In genomic region chr1:42681771-42682483, GRCh38 we compare ENCODE assay signal across 1 cellular context.
TF ChIP-seq lines count a peak whose summit lies in the region.

YBX1 (plus strand) TSS chr1:42682418; CDS start chr1:42682566, 148 bp downstream.

TF ChIP-seq in K562, 482 proteins besides CTCF, POLR2A, EP300 and RAD21 (continued from another document and continues in another):
- TF ChIP-seq GTF2B (IDR thresholded peaks at IDR 0.05; ENCODE audit: extremely low read depth, insufficient read length) (no peak), PRDM10 (IDR thresholded peaks at IDR 0.05; ENCODE audit: partially characterized antibody) (peak; percentile 6), MYNN (IDR thresholded peaks at IDR 0.05) (no peak), MYNN (CRISPR knock-in tag; IDR thresholded peaks at IDR 0.05) (no peak), RBM39 (optimal IDR thresholded peaks at IDR 0.05; ENCODE audit: low read depth, low read length) (peak; percentile 91), ZFP36 (IDR thresholded peaks at IDR 0.05; ENCODE audit: low read depth, low read length, partially characterized antibody) (no peak), AFF4 (CRISPR knock-in tag; IDR thresholded peaks at IDR 0.05) (peak; percentile 84), ZNF384 (IDR thresholded peaks at IDR 0.05; ENCODE audit: low read depth, low read length) (no peak), ZNF507 (tag; conservative IDR thresholded peaks at IDR 0.05) (no peak), ZNF277 (CRISPR knock-in tag; IDR thresholded peaks at IDR 0.05; ENCODE audit: borderline replicate concordance) (no peak), ARID2 (IDR thresholded peaks at IDR 0.05) (no peak), HINFP (tag; conservative IDR thresholded peaks at IDR 0.05; ENCODE audit: low read depth) (peak; percentile 95), MLX (CRISPR knock-in tag; conservative IDR thresholded peaks at IDR 0.05) (0 out of 4 replicates have a peak, but pooled peaks of 1 of the 2 experiments have one; percentile 15), ZNF780A (CRISPR knock-in tag; IDR thresholded peaks at IDR 0.05) (no peak), HDAC2 (IDR thresholded peaks at IDR 0.05) (peak; percentile 71; the same call in 1 of the 2 replicates), ZNF717 (CRISPR knock-in tag; IDR thresholded peaks at IDR 0.05) (no peak), KAT7 (CRISPR knock-in tag; IDR thresholded peaks at IDR 0.05; ENCODE audit: borderline replicate concordance) (no peak), TEAD4 (IDR thresholded peaks at IDR 0.05; ENCODE audit: low read length) (no peak; the same call in none of the 2 replicates), TEAD4 (CRISPR knock-in tag; IDR thresholded peaks at IDR 0.05; ENCODE audit: borderline replicate concordance) (0 out of 2 replicates have a peak, but pooled peaks have one; percentile 30), ZNF239 (CRISPR knock-in tag; IDR thresholded peaks at IDR 0.05) (no peak), SIN3B (IDR thresholded peaks at IDR 0.05; ENCODE audit: low read depth) (no peak), ZNF282 (CRISPR knock-in tag; IDR thresholded peaks at IDR 0.05) (no peak), STAT6 (CRISPR knock-in tag; IDR thresholded peaks at IDR 0.05) (peak; percentile 34; the same call in 1 of the 2 replicates), ZC3H4 (CRISPR knock-in tag; IDR thresholded peaks at IDR 0.05; ENCODE audit: borderline replicate concordance) (no peak), PHB2 (IDR thresholded peaks at IDR 0.05; ENCODE audit: low read depth) (no peak), NFRKB (IDR thresholded peaks at IDR 0.05; ENCODE audit: low read depth) (peak; percentile 96), KLF1 (tag; IDR thresholded peaks at IDR 0.05) (no peak), CBX8 (IDR thresholded peaks at IDR 0.05; ENCODE audit: borderline replicate concordance, extremely low read depth, low read depth, low read length, poor library complexity, severe bottlenecking) (no peak), ATF4 (CRISPR knock-in tag; IDR thresholded peaks at IDR 0.05) (no peak), SRF (CRISPR knock-in tag; IDR thresholded peaks at IDR 0.05) (peak in 1 of 2 experiments; percentile 19; a peak in 1 of 4 replicates), RBM34 (IDR thresholded peaks at IDR 0.05; ENCODE audit: borderline replicate concordance, insufficient read depth, low read length) (no peak), RFX5 (IDR thresholded peaks at IDR 0.05; ENCODE audit: low read depth, low read length) (0 out of 2 replicates have a peak, but pooled peaks have one; percentile 27), TFAP4 (CRISPR knock-in tag; IDR thresholded peaks at IDR 0.05; ENCODE audit: borderline replicate concordance) (peak; percentile 80; the same call in 1 of the 2 replicates), SMAD3 (CRISPR knock-in tag; conservative IDR thresholded peaks at IDR 0.05) (no peak), E2F6 (IDR thresholded peaks at IDR 0.05; ENCODE audit: borderline replicate concordance in 1 of 2, extremely low read depth in 1 of 2, insufficient read depth in 1 of 2, insufficient read length in 1 of 2, low read depth in 1 of 2, low read length in 1 of 2, poor library complexity in 1 of 2, severe bottlenecking in 1 of 2) (peak; percentile 68 to 85), ZFP91 (CRISPR knock-in tag; IDR thresholded peaks at IDR 0.05) (no peak), DLX4 (CRISPR knock-in tag; IDR thresholded peaks at IDR 0.05) (no peak), HCFC1 (IDR thresholded peaks at IDR 0.05; ENCODE audit: low read depth, low read length) (peak; percentile 71), RBM22 (IDR thresholded peaks at IDR 0.05; ENCODE audit: low read depth, low read length, poor library complexity, severe bottlenecking) (peak; percentile 61), TAF9B (IDR thresholded peaks at IDR 0.05; ENCODE audit: partially characterized antibody) (peak; percentile 95), ESRRB (CRISPR knock-in tag; IDR thresholded peaks at IDR 0.05; ENCODE audit: borderline replicate concordance) (no peak), WHSC1 (IDR thresholded peaks at IDR 0.05; ENCODE audit: low read length) (no peak)
